ENCODE assay signal across 8 cellular contexts in genomic region chr6:32868257-32868788, GRCh38. TPM values are rescaled to one million over a fixed set of nuclear protein-coding genes. Genes with fewer than 3 reads are reported as not detected.
DNase-seq lines count a peak whose midpoint lies in the region; ATAC-seq, FAIRE-seq and TF ChIP-seq lines count a peak whose summit lies in the region.

No MANE protein-coding gene starts in this region.

- no peak overlapping the region for H3K27ac Mint-ChIP-seq in WTC11

- H3K27me3 Mint-ChIP-seq in WTC11 (ENCODE audit: low read depth) = peaks cover 16% of the 10 kb centered on the region

- CTCF ChIA-PET in WTC11 (lab: Charles Lee) = interaction anchor here (0.6 to 9.2 kb wide), 58 partner anchors 9 to 1716 kb away, joined by 3 to 243 read pairs (median 4); partner anchors contain the start of genes HLA-DMA, HLA-DMB, HLA-DOB and PSMB9

- no peaks in the 10 kb centered on the region for H3K4me1 Mint-ChIP-seq in WTC11

- H3K36me3 ChIP-seq in bronchial epithelial cell (ENCODE audit: control insufficient read depth, insufficient read depth, low read length) = no peaks in the 10 kb centered on the region

- H3K36me3 Mint-ChIP-seq in WTC11 = no peaks in the 10 kb centered on the region

- peak; percentile 62 for DNase-seq in A172 (ENCODE audit: low spot score)
- DNase-seq in NCI-H2107 (lab: John Stamatoyannopoulos, UW) = peak; percentile 25
- peak; percentile 79 for DNase-seq in WTC11 (ENCODE audit: low spot score)
- peak; percentile 63 for DNase-seq in bronchial epithelial cell (ENCODE audit: low read depth)
- DNase-seq in kidney glomerular epithelial cell (lab: John Stamatoyannopoulos, UW) = peak; percentile 70
- DNase-seq in stimulated activated CD4-positive, alpha-beta T cell treated with anti-CD3 and anti-CD28 coated beads, Interleukin-4, amount 100 ng/mL, for 1 hour = peak; percentile 86

- POLR2A ChIA-PET in WTC11 (lab: Charles Lee) = interaction anchor here (1.1 to 1.4 kb wide), 3 partner anchors 24 to 30 kb away, joined by 3 to 7 read pairs (median 3); partner anchors contain the start of genes PSMB8 and TAP2

- H3K27me3 ChIP-seq in bronchial epithelial cell (ENCODE audit: control insufficient read depth, insufficient read depth, low read length) = peaks cover 4% of the 10 kb centered on the region

- peaks cover under 1% of the 10 kb centered on the region for H3K9me3 Mint-ChIP-seq in WTC11

- peak; percentile 50 for ATAC-seq in WTC11
- ATAC-seq in HG02763 (IDR thresholded peaks at IDR 0.05; ENCODE audit: unreplicated experiment) = no peak

- no peak overlapping the region for H3K4me3 Mint-ChIP-seq in WTC11

- no peak for FAIRE-seq in bronchial epithelial cell (lab: Jason Lieb, UNC)

- TF ChIP-seq CTCF in GM12874 (IDR thresholded peaks at IDR 0.05; ENCODE audit: insufficient read depth, low read depth, low read length) = peak; percentile 65
- peak; percentile 86 for TF ChIP-seq CTCF in WTC11 (IDR thresholded peaks at IDR 0.05)
- peak; percentile 67 for TF ChIP-seq CTCF in bronchial epithelial cell (IDR thresholded peaks at IDR 0.05; ENCODE audit: insufficient read depth, low read length, severe bottlenecking)

- no peak overlapping the region for H3K4me3 ChIP-seq in bronchial epithelial cell (ENCODE audit: low read depth, low read length)

TF ChIP-seq in WTC11, 78 proteins besides CTCF, POLR2A, EP300 and RAD21:
- TF ChIP-seq AR (CRISPR knock-in tag; IDR thresholded peaks at IDR 0.05) = no peak
- TF ChIP-seq ETV6 (CRISPR knock-in tag; IDR thresholded peaks at IDR 0.05) = no peak
- TF ChIP-seq RELA (CRISPR knock-in tag; IDR thresholded peaks at IDR 0.05; ENCODE audit: borderline replicate concordance) = no peak
- TF ChIP-seq ZNF425 (CRISPR knock-in tag; conservative IDR thresholded peaks at IDR 0.05) = no peak
- no peak for TF ChIP-seq FOXJ3 (CRISPR knock-in tag; IDR thresholded peaks at IDR 0.05; ENCODE audit: borderline replicate concordance)
- no peak for TF ChIP-seq E2F1 (CRISPR knock-in tag; IDR thresholded peaks at IDR 0.05)
- TF ChIP-seq FOXP4 (CRISPR knock-in tag; IDR thresholded peaks at IDR 0.05) = no peak
- TF ChIP-seq ZNF317 (CRISPR knock-in tag; IDR thresholded peaks at IDR 0.05; ENCODE audit: borderline replicate concordance, low read depth) = no peak
- TF ChIP-seq ZNF416 (CRISPR knock-in tag; IDR thresholded peaks at IDR 0.05) = no peak
- TF ChIP-seq KAT7 (CRISPR knock-in tag; IDR thresholded peaks at IDR 0.05; ENCODE audit: borderline replicate concordance) = no peak

RNA-seq across cellular contexts. Expression of gene PSMB9, which starts 14.3 kb away (rescaled TPM):
- total RNA-seq in A172 (2014; rRNA removed; shearing (Covaris generic)) = 51.9 and 64.7 TPM in 2 replicates
- total RNA-seq in WTC11 (2021) (1.8 to 4.3 TPM (median 4.0 TPM) in 3 replicates), bronchial epithelial cell (0.53 and 1.2 TPM in 2 replicates)

RNA-seq across cellular contexts. Expression of gene TAP1, which starts 14.8 kb away (rescaled TPM):
- 68.3 and 73.9 TPM in 2 replicates for total RNA-seq in A172 (2014; rRNA removed; shearing (Covaris generic))
- total RNA-seq in WTC11 (2021) = 13.6 to 15.9 TPM (median 15.7 TPM) in 3 replicates
- 27.7 and 28.2 TPM in 2 replicates for total RNA-seq in bronchial epithelial cell

RNA-seq across cellular contexts. Expression of gene PSMB8, which starts 24.5 kb away (rescaled TPM):
- total RNA-seq in A172 (2014; rRNA removed; shearing (Covaris generic)) = 121 and 131 TPM in 2 replicates
- total RNA-seq in WTC11 (2021) (13.8 to 22.0 TPM (median 19.4 TPM) in 3 replicates), bronchial epithelial cell (19.5 and 22.9 TPM in 2 replicates)

RNA-seq across cellular contexts. Expression of gene TAP2, which starts 29.8 kb away (rescaled TPM):
- total RNA-seq in A172 (2014; rRNA removed; shearing (Covaris generic)) = 20.7 and 25.0 TPM in 2 replicates
- total RNA-seq in WTC11 (2021) (14.7 to 23.0 TPM (median 16.5 TPM) in 3 replicates), bronchial epithelial cell (25.0 and 43.1 TPM in 2 replicates)

RNA-seq across cellular contexts. Expression of gene HLA-DOB, which starts 51.5 kb away (rescaled TPM):
- total RNA-seq in A172 (2014; rRNA removed; shearing (Covaris generic)) = not detected in 2 replicates
- total RNA-seq in WTC11 (2021) (0.15 to 0.55 TPM (median 0.46 TPM) in 3 replicates), bronchial epithelial cell (0.26 and 3.2 TPM in 2 replicates)

Comparison
In these comparisons a context has a peak if more than half of its experiments do, and no peak if none do; other contexts are left out.
1. DNase-seq: peak in every context shown above with its lines; median percentile 86 in stimulated activated CD4-positive, alpha-beta T cell treated with anti-CD3 and anti-CD28 coated beads, Interleukin-4, amount 100 ng/mL, for 1 hour; 79 in WTC11; 70 in kidney glomerular epithelial cell; 63 in bronchial epithelial cell; 62 in A172; 25 in NCI-H2107.
2. RNA of gene PSMB9, which starts 14.3 kb away (total RNA-seq): 51.9 to 64.7 TPM in A172; 1.8 to 4.3 TPM in WTC11 and 0.53 to 1.2 TPM in bronchial epithelial cell; every median in the first group is over 10 times any median in the second.
3. Peak in every context shown above with its lines, with median percentiles within 50 percentile points of each other: CTCF ChIP-seq.